In genomic region chr10:97708167-97708566, GRCh38 we compare ENCODE assay signal across 22 cellular contexts. TPM values are rescaled to one million over a fixed set of nuclear protein-coding genes. Genes with fewer than 3 reads are reported as not detected.
DNase-seq lines count a peak whose midpoint lies in the region; ATAC-seq, FAIRE-seq and TF ChIP-seq lines count a peak whose summit lies in the region.
"Had no signal": no experiment of that assay in that cellular context is flagged by ENCODE, and none has a peak within 500 bp of the region (broad histone marks: within the 10 kb centered on the region; RNA-seq: fewer than 3 reads in every experiment).

No MANE protein-coding gene starts in this region.

- 39% methylated on average over 2 of the region's 2 CpGs for WGBS in HepG2 (ENCODE audit: low lambda C conversion rate)
- WGBS in sigmoid colon, 2 donors, result 79 to 91% methylated on average over 2 of the region's 2 CpGs
- WGBS in aorta, 2 donors, result 46 to 53% methylated on average over 2 of the region's 2 CpGs

- H3K4me3 Mint-ChIP-seq in chondrocyte (ENCODE audit: unreplicated experiment), result no peak overlapping the region
- H3K4me3 Mint-ChIP-seq in T-helper 17 cell, result no peak overlapping the region
- H3K4me3 Mint-ChIP-seq: CD4-positive, CD25-positive, alpha-beta regulatory T cell; H9; HFFc6 had no signal

- H2AFZ ChIP-seq in HepG2 (ENCODE audit: low read length), result no peak overlapping the region

- in situ Hi-C loops in HepG2 (cut with HindIII; ENCODE audit: extremely low pct_ligation_motif_present, low pct_unique_long_range_greater_than_20kb), result no loop called here

- TF ChIP-seq EP300 in HepG2 (IDR thresholded peaks at IDR 0.05; ENCODE audit: low read depth in 2 of 2, low read length in 2 of 2), result no peak
- TF ChIP-seq EP300 in HepG2 (CRISPR knock-in tag; IDR thresholded peaks at IDR 0.05; ENCODE audit: borderline replicate concordance), result no peak
- peak in 1 of 4 donors; percentile 16 for TF ChIP-seq EP300 in sigmoid colon (IDR thresholded peaks at IDR 0.05)

- no peaks in the 10 kb centered on the region for H3K9me3 ChIP-seq in HepG2 (ENCODE audit: low read length)
- no peaks in the 10 kb centered on the region for H3K9me3 ChIP-seq in sigmoid colon
- H3K9me3 ChIP-seq in aorta (ENCODE audit: control insufficient read depth, low read length), result no peaks in the 10 kb centered on the region
- no peaks in the 10 kb centered on the region for H3K9me3 ChIP-seq in T-helper 17 cell (ENCODE audit: control insufficient read depth, low read length, poor library complexity, severe bottlenecking)

- TF ChIP-seq POLR2A in HepG2 (IDR thresholded peaks at IDR 0.05; ENCODE audit: insufficient read depth in 1 of 2, low read depth in 2 of 2, low read length in 2 of 2), result no peak
- no peak for TF ChIP-seq POLR2A in sigmoid colon (IDR thresholded peaks at IDR 0.05)

- H3K79me2 ChIP-seq in HepG2 (ENCODE audit: insufficient read depth, low read length), result no peaks in the 10 kb centered on the region

- DNase-seq in chondrocyte (ENCODE audit: low spot score) (no peak), HepG2 (ENCODE audit: low spot score) (no peak), sigmoid colon (no peak), aorta (peak in 1 of 2 donors; percentile 20), T-helper 17 cell (no peak), NCI-H2029 treated with DMSO at 0.1 percent for 48 hours (lab: John Stamatoyannopoulos, UW) (no peak)
- no peak for DNase-seq in activated CD8-positive, alpha-beta memory T cell treated with anti-CD3 and anti-CD28 coated beads, Interleukin-2, amount 50 U/mL, for 48 hours
- DNase-seq: CD4-positive, CD25-positive, alpha-beta regulatory T cell; COR-L47; DMS79; H9; HFFc6; NCI-H1092; NCI-H1436; NCI-H187 treated with DMSO at 0.1 percent for 48 hours; NCI-H345; NCI-H524; NCI-H774; NK-92 treated with Interleukin-12 subunit alpha and Interleukin-12 subunit beta, amount 100 ng/mL, for 24 hours; SHP77 treated with DMSO at 0.1 percent for 48 hours had no signal

- POLR2A ChIA-PET in HepG2 (lab: Yijun Ruan, JAX), result interaction anchor here (1.2 to 2.7 kb wide), 4 partner anchors 19 to 28 kb away, joined by 3 to 18 read pairs (median 8); partner anchors contain the start of genes AVPI1 and ZFYVE27

- peak overlapping the region in 1 of 3 experiments; percentile 53; a peak in 1 of 6 replicates for H3K4me3 ChIP-seq in HepG2 (replicated peaks in 1 of 3; ENCODE audit: insufficient read depth in 1 of 3, low read depth in 2 of 3, low read length in 3 of 3)
- no peak overlapping the region for H3K4me3 ChIP-seq in sigmoid colon
- no peak overlapping the region for H3K4me3 ChIP-seq in aorta (ENCODE audit: low read length in 2 of 2)
- H3K4me3 ChIP-seq: K562, SK-N-MC had no signal

- no peaks in the 10 kb centered on the region for H3K36me3 Mint-ChIP-seq in chondrocyte (ENCODE audit: low read depth)
- peaks cover 4% of the 10 kb centered on the region for H3K36me3 Mint-ChIP-seq in T-helper 17 cell (ENCODE audit: low read depth)

- H3K27ac ChIP-seq in HepG2 (ENCODE audit: extremely low read length, insufficient read depth, low read length) (no peak overlapping the region), sigmoid colon (peak overlapping the region; percentile 65 to 86 (median 76)), aorta (ENCODE audit: low read depth in 1 of 2, low read length in 2 of 2) (peak overlapping the region; percentile 20 to 58)
- H3K27ac ChIP-seq: SK-N-MC had no signal

- H3K9ac ChIP-seq in HepG2 (ENCODE audit: insufficient read depth, low read depth, low read length), result peak overlapping the region; percentile 53; the same call in 1 of the 2 replicates

- H3K9me3 Mint-ChIP-seq in chondrocyte (ENCODE audit: low read depth), result peaks cover 2% of the 10 kb centered on the region
- H3K9me3 Mint-ChIP-seq: CD4-positive, CD25-positive, alpha-beta regulatory T cell; H9; HFFc6 had no signal

- BruUV-seq in HepG2 (replicated peaks; lab: Mats Ljungman, UMichigan), result no TSS peak

- ATAC-seq in HepG2, result no peak; the same call in 2 of the 3 replicates
- ATAC-seq in aorta (ENCODE audit: low FRiP score), result no peak
- no peak for ATAC-seq in T-helper 17 cell
- ATAC-seq: K562 had no signal

- CTCF ChIA-PET in HepG2 (lab: Yijun Ruan, JAX; ENCODE audit: low intra/inter-chr PET ratio, low total read pairs), result no interaction called here

- TF ChIP-seq RAD21 in HepG2 (CRISPR knock-in tag; IDR thresholded peaks at IDR 0.05), result no peak

- H3K27ac Mint-ChIP-seq in chondrocyte (ENCODE audit: unreplicated experiment), result peak overlapping the region; percentile 32
- H3K27ac Mint-ChIP-seq in T-helper 17 cell, result no peak overlapping the region
- H3K27ac Mint-ChIP-seq: CD4-positive, CD25-positive, alpha-beta regulatory T cell; H9; HFFc6 had no signal

- TF ChIP-seq CTCF in chondrocyte (IDR thresholded peaks at IDR 0.05) (no peak), HepG2 (CRISPR knock-in tag; IDR thresholded peaks at IDR 0.05) (no peak), sigmoid colon (IDR thresholded peaks at IDR 0.05) (no peak)

- H3K36me3 ChIP-seq in HepG2 (replicated peaks in 1 of 2; ENCODE audit: control insufficient read depth in 1 of 2, insufficient read depth in 2 of 2, low read length in 2 of 2), result no peaks in the 10 kb centered on the region
- H3K36me3 ChIP-seq in sigmoid colon, result no peaks in the 10 kb centered on the region
- H3K36me3 ChIP-seq in aorta (ENCODE audit: control insufficient read depth in 1 of 2, insufficient read depth in 2 of 2, low read length in 1 of 2), result no peaks in the 10 kb centered on the region

- H3K27me3 ChIP-seq in HepG2 (ENCODE audit: control insufficient read depth in 1 of 2, insufficient read depth in 2 of 2, low read length in 2 of 2) (no peaks in the 10 kb centered on the region), sigmoid colon (no peaks in the 10 kb centered on the region), aorta (ENCODE audit: control insufficient read depth in 1 of 2, insufficient read depth in 2 of 2, low read length in 1 of 2) (no peaks in the 10 kb centered on the region)

- H3K4me1 ChIP-seq in HepG2 (ENCODE audit: insufficient read depth, low read length) (peaks cover 57% of the 10 kb centered on the region), sigmoid colon (peaks cover 0 to 53% (median 35%) of the 10 kb centered on the region in 4 donors), aorta (ENCODE audit: control insufficient read depth in 1 of 2, insufficient read depth in 2 of 2, low read length in 2 of 2) (peaks cover 0 to 3% of the 10 kb centered on the region in 2 donors)

- no peaks in the 10 kb centered on the region for H4K20me1 ChIP-seq in HepG2 (ENCODE audit: insufficient read depth, low read length)

- H3K4me2 ChIP-seq in HepG2 (ENCODE audit: low read depth, low read length), result peak overlapping the region; percentile 71

- intact Hi-C loops in HepG2 (cut with micrococcal nuclease; ENCODE audit: unreplicated experiment) (loop anchor here (2.0 kb wide), 1 partner anchor 31 kb away; no protein-coding TSS in a partner anchor), sigmoid colon (cut with DNase I) (no loop called here), aorta (cut with DNase I) (no loop called here)

- FAIRE-seq in HepG2 (lab: Jason Lieb, UNC), result no peak
- FAIRE-seq: K562 had no signal

- H3K4me1 Mint-ChIP-seq in chondrocyte (ENCODE audit: low read depth) (peaks cover 36% of the 10 kb centered on the region), T-helper 17 cell (peaks cover 12% of the 10 kb centered on the region)

- no peaks in the 10 kb centered on the region for H3K27me3 Mint-ChIP-seq in chondrocyte (ENCODE audit: low read depth)
- peaks cover 40% of the 10 kb centered on the region for H3K27me3 Mint-ChIP-seq in T-helper 17 cell

RNA-seq across cellular contexts. Expression of gene MARVELD1, which starts 5.4 kb away (rescaled TPM):
- total RNA-seq in chondrocyte (133 to 150 TPM (median 143 TPM) in 3 replicates), HepG2 (2016; rRNA removed; fragmentation: Illumina TruSeq; extraction: Trizol) (not detected in 2 replicates), sigmoid colon (10 to 100 TPM; 17.3 to 40.7 (median 22.0) TPM), aorta (10 to 100 TPM; 87.4 to 92.4 TPM), T-helper 17 cell (1 to 10 TPM; 1.2 to 2.7 TPM)
- not detected in 2 replicates for total RNA-seq in HepG2 (2016; cell fraction: cytosol; rRNA removed; fragmentation: Illumina TruSeq; extraction: Trizol; ENCODE audit: low read depth)
- not detected in 2 replicates for total RNA-seq in HepG2 (2016; cell fraction: insoluble cytoplasmic fraction; rRNA removed; fragmentation: Illumina TruSeq; extraction: Trizol)
- total RNA-seq in HepG2 (2016; cell fraction: membrane; rRNA removed; fragmentation: Illumina TruSeq; extraction: Trizol), result not detected in 2 replicates
- not detected in 2 replicates for total RNA-seq in HepG2 (2016; cell fraction: nucleus; rRNA removed; fragmentation: Illumina TruSeq; extraction: Trizol)
- polyA plus RNA-seq in HepG2 (2011; rRNA removed) (0.08 TPM in 1 of 2 replicates, not detected in the other), sigmoid colon (10 to 100 TPM; 16.2 to 22.2 (median 16.7) TPM), aorta (10 to 100 TPM; 48.1 to 85.8 TPM)
- polyA plus RNA-seq in HepG2 (2011; cell fraction: cytosol; rRNA removed), result 0.03 TPM in 1 of 2 replicates, not detected in the other
- 0.03 and 0.26 TPM in 2 replicates for polyA plus RNA-seq in HepG2 (2011; cell fraction: nucleus; rRNA removed)
- not detected in 2 replicates for polyA plus RNA-seq in HepG2 (2012)
- polyA plus RNA-seq in HepG2 (2016; cell fraction: cytosol; fragmentation: Illumina TruSeq; extraction: Trizol; ENCODE audit: low read depth), result not detected in 2 replicates
- polyA plus RNA-seq in HepG2 (2016; cell fraction: insoluble cytoplasmic fraction; fragmentation: Illumina TruSeq; extraction: Trizol; ENCODE audit: low read depth), result not detected in 2 replicates
- not detected in 2 replicates for polyA plus RNA-seq in HepG2 (2016; cell fraction: membrane; fragmentation: Illumina TruSeq; extraction: Trizol; ENCODE audit: low read depth)
- polyA plus RNA-seq in HepG2 (2016; cell fraction: nucleus; fragmentation: Illumina TruSeq; extraction: Trizol; ENCODE audit: insufficient read depth, low read depth), result not detected in 2 replicates
- 33.8 TPM in 1 of 2 replicates, not detected in the other for polyA minus RNA-seq in HepG2 (2011; rRNA and poly(A)+ RNA removed; ENCODE audit: low replicate concordance)
- not detected in 2 replicates for polyA minus RNA-seq in HepG2 (2011; cell fraction: cytosol; rRNA and poly(A)+ RNA removed)
- 0.13 TPM in 1 of 2 replicates, not detected in the other for polyA minus RNA-seq in HepG2 (2011; cell fraction: nucleus; rRNA and poly(A)+ RNA removed)
- polyA plus RNA-seq: CD4-positive, CD25-positive, alpha-beta regulatory T cell had no signal

RNA-seq across cellular contexts. Expression of gene AVPI1, which starts 21.1 kb away (rescaled TPM):
- total RNA-seq in chondrocyte (5.1 to 7.7 TPM (median 6.5 TPM) in 3 replicates), HepG2 (2016; rRNA removed; fragmentation: Illumina TruSeq; extraction: Trizol) (39.8 and 47.6 TPM in 2 replicates), sigmoid colon (10 to 100 TPM; 10.5 to 16.1 (median 12.2) TPM), aorta (10 to 100 TPM; 17.1 to 18.3 TPM), T-helper 17 cell (1 to 10 TPM; 5.6 to 8.6 TPM)
- 17.3 and 23.9 TPM in 2 replicates for total RNA-seq in HepG2 (2016; cell fraction: cytosol; rRNA removed; fragmentation: Illumina TruSeq; extraction: Trizol; ENCODE audit: low read depth)
- total RNA-seq in HepG2 (2016; cell fraction: insoluble cytoplasmic fraction; rRNA removed; fragmentation: Illumina TruSeq; extraction: Trizol), result 40.9 and 48.9 TPM in 2 replicates
- total RNA-seq in HepG2 (2016; cell fraction: membrane; rRNA removed; fragmentation: Illumina TruSeq; extraction: Trizol), result 32.7 and 40.7 TPM in 2 replicates
- total RNA-seq in HepG2 (2016; cell fraction: nucleus; rRNA removed; fragmentation: Illumina TruSeq; extraction: Trizol), result 19.1 and 24.2 TPM in 2 replicates
- polyA plus RNA-seq in HepG2 (2011; rRNA removed) (60.6 and 61.2 TPM in 2 replicates), sigmoid colon (10 to 100 TPM; 22.6 to 58.3 (median 31.8) TPM), aorta (10 to 100 TPM; 12.4 to 15.1 TPM)
- 46.9 and 72.0 TPM in 2 replicates for polyA plus RNA-seq in HepG2 (2011; cell fraction: cytosol; rRNA removed)
- 30.9 and 32.2 TPM in 2 replicates for polyA plus RNA-seq in HepG2 (2011; cell fraction: nucleus; rRNA removed)
- 17.8 and 27.6 TPM in 2 replicates for polyA plus RNA-seq in HepG2 (2012)
- polyA plus RNA-seq in HepG2 (2016; cell fraction: cytosol; fragmentation: Illumina TruSeq; extraction: Trizol; ENCODE audit: low read depth), result 15.1 and 21.8 TPM in 2 replicates
- polyA plus RNA-seq in HepG2 (2016; cell fraction: insoluble cytoplasmic fraction; fragmentation: Illumina TruSeq; extraction: Trizol; ENCODE audit: low read depth), result 52.4 and 52.8 TPM in 2 replicates
- 23.9 and 32.8 TPM in 2 replicates for polyA plus RNA-seq in HepG2 (2016; cell fraction: membrane; fragmentation: Illumina TruSeq; extraction: Trizol; ENCODE audit: low read depth)
- polyA plus RNA-seq in HepG2 (2016; cell fraction: nucleus; fragmentation: Illumina TruSeq; extraction: Trizol; ENCODE audit: insufficient read depth, low read depth), result 25.4 and 28.6 TPM in 2 replicates
- 68.6 and 143 TPM in 2 replicates for polyA minus RNA-seq in HepG2 (2011; rRNA and poly(A)+ RNA removed; ENCODE audit: low replicate concordance)
- polyA minus RNA-seq in HepG2 (2011; cell fraction: cytosol; rRNA and poly(A)+ RNA removed), result 32.1 and 32.4 TPM in 2 replicates
- polyA minus RNA-seq in HepG2 (2011; cell fraction: nucleus; rRNA and poly(A)+ RNA removed), result 21.8 and 28.6 TPM in 2 replicates

RNA-seq across cellular contexts. Expression of gene ZFYVE27, which starts 28.8 kb away (rescaled TPM):
- total RNA-seq in chondrocyte (16.9 to 18.1 TPM (median 17.1 TPM) in 3 replicates), HepG2 (2016; rRNA removed; fragmentation: Illumina TruSeq; extraction: Trizol) (6.1 and 19.7 TPM in 2 replicates), sigmoid colon (10 to 100 TPM in 3 of 4 donors, 1 to 10 TPM in 1; 8.9 to 15.9 (median 12.4) TPM), aorta (10 to 100 TPM; 23.0 to 33.2 TPM), T-helper 17 cell (10 to 100 TPM; 60.0 to 69.2 TPM)
- 2.8 and 3.8 TPM in 2 replicates for total RNA-seq in HepG2 (2016; cell fraction: cytosol; rRNA removed; fragmentation: Illumina TruSeq; extraction: Trizol; ENCODE audit: low read depth)
- total RNA-seq in HepG2 (2016; cell fraction: insoluble cytoplasmic fraction; rRNA removed; fragmentation: Illumina TruSeq; extraction: Trizol), result 5.8 and 20.5 TPM in 2 replicates
- total RNA-seq in HepG2 (2016; cell fraction: membrane; rRNA removed; fragmentation: Illumina TruSeq; extraction: Trizol), result 4.5 and 6.1 TPM in 2 replicates
- total RNA-seq in HepG2 (2016; cell fraction: nucleus; rRNA removed; fragmentation: Illumina TruSeq; extraction: Trizol), result 36.5 and 37.6 TPM in 2 replicates
- polyA plus RNA-seq in HepG2 (2011; rRNA removed) (20.5 and 26.9 TPM in 2 replicates), sigmoid colon (10 to 100 TPM in 1 of 3 donors, 1 to 10 TPM in 2; 7.2 to 42.2 (median 7.9) TPM), aorta (10 to 100 TPM in 1 of 2 donors, 1 to 10 TPM in 1; 6.1 to 24.6 TPM)
- 11.3 and 12.9 TPM in 2 replicates for polyA plus RNA-seq in HepG2 (2011; cell fraction: cytosol; rRNA removed)
- polyA plus RNA-seq in HepG2 (2011; cell fraction: nucleus; rRNA removed), result 107 and 112 TPM in 2 replicates
- 13.0 and 18.5 TPM in 2 replicates for polyA plus RNA-seq in HepG2 (2012)
- 0.68 and 0.92 TPM in 2 replicates for polyA plus RNA-seq in HepG2 (2016; cell fraction: cytosol; fragmentation: Illumina TruSeq; extraction: Trizol; ENCODE audit: low read depth)
- polyA plus RNA-seq in HepG2 (2016; cell fraction: insoluble cytoplasmic fraction; fragmentation: Illumina TruSeq; extraction: Trizol; ENCODE audit: low read depth), result 4.2 and 4.9 TPM in 2 replicates
- 1.7 and 2.1 TPM in 2 replicates for polyA plus RNA-seq in HepG2 (2016; cell fraction: membrane; fragmentation: Illumina TruSeq; extraction: Trizol; ENCODE audit: low read depth)
- polyA plus RNA-seq in HepG2 (2016; cell fraction: nucleus; fragmentation: Illumina TruSeq; extraction: Trizol; ENCODE audit: insufficient read depth, low read depth), result 50.1 and 57.5 TPM in 2 replicates
- polyA minus RNA-seq in HepG2 (2011; rRNA and poly(A)+ RNA removed; ENCODE audit: low replicate concordance), result 26.7 and 43.3 TPM in 2 replicates
- polyA minus RNA-seq in HepG2 (2011; cell fraction: cytosol; rRNA and poly(A)+ RNA removed), result 6.0 and 6.5 TPM in 2 replicates
- 45.2 and 45.3 TPM in 2 replicates for polyA minus RNA-seq in HepG2 (2011; cell fraction: nucleus; rRNA and poly(A)+ RNA removed)

Comparison
In these comparisons a context has a peak if more than half of its experiments do, and no peak if none do; other contexts are left out.
1. RNA of gene MARVELD1, which starts 5.4 kb away (total RNA-seq): 133 to 150 TPM in chondrocyte, 87.4 to 92.4 TPM in aorta and 17.3 to 40.7 TPM in sigmoid colon; 1.2 to 2.7 TPM in T-helper 17 cell and not detected in HepG2; every median in the first group is over 4 times any median in the second.